In the genomic region with DNA sequence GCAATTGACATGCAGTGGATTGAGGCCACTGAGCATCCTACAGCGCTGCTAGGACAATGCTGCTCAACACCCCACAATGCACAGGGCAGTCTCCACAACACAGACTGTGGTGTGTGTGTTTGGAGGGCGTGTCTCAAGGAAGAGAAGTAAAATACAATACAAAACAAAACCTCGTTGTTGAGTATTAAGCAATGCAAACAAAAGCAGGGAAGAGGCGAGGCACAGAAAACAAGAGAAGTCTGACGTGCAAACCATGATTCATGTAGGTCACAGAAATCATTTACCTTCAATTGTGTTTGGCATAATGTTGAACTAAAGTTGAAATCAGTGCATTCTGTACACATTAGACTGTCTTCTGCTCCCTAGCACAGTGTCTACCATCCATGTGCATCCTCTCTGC, we compare ENCODE assay signal across 23 cellular contexts.
DNase-seq lines count a peak whose midpoint lies in the region; ATAC-seq and TF ChIP-seq lines count a peak whose summit lies in the region.
"Had no signal": no experiment of that assay in that cellular context is flagged by ENCODE, and none has a peak within 500 bp of the region (broad histone marks: within the 10 kb centered on the region; RNA-seq: fewer than 3 reads in every experiment).

No MANE protein-coding gene starts in this region.

- CTCF ChIA-PET in HEK293T (lab: Yijun Ruan, JAX), result no interaction called here

- POLR2A ChIA-PET in HEK293T (lab: Yijun Ruan, JAX), result no interaction called here

- no peak for ATAC-seq in GM19455 (IDR thresholded peaks at IDR 0.05; ENCODE audit: unreplicated experiment)
- ATAC-seq: HepG2; natural killer cell treated with Interleukin-12 subunit alpha and Interleukin-12 subunit beta and Interleukin-15 and Interleukin-18, amount 100 ng/mL, for 72 hours; SK-N-SH treated with all-trans-retinoic acid at 6 μM for 48 hours had no signal

- DNase-seq in DMS53 treated with DMSO at 0.1 percent for 48 hours (lab: John Stamatoyannopoulos, UW; ENCODE audit: unreplicated experiment), result peak; percentile 85
- peak; percentile 1 for DNase-seq in SW480 (ENCODE audit: low spot score)
- DNase-seq in fibroblast of pulmonary artery (ENCODE audit: low read depth), result peak; percentile 18
- peak; percentile 49 for DNase-seq in superior temporal gyrus (ENCODE audit: extremely low spot score)
- no peak for DNase-seq in HEK293T (ENCODE audit: extremely low spot score)
- DNase-seq in stimulated activated naive CD4-positive, alpha-beta T cell (lab: John Stamatoyannopoulos, UW), result no peak
- DNase-seq: activated CD4-positive, alpha-beta T cell treated with anti-CD3 and anti-CD28 coated beads, Interleukin-2, amount 10 ng/mL, durations not matched to agents 7 days and 5 days; activated naive CD8-positive, alpha-beta T cell treated with anti-CD3 and anti-CD28 coated beads for 36 hours; CD4-positive, alpha-beta T cell; DMS79 treated with DMSO at 0.1 percent for 48 hours; effector memory CD4-positive, alpha-beta T cell; head of caudate nucleus; NCI-H1105; NCI-H2107; NCI-H524; sigmoid colon; stimulated activated CD8-positive, alpha-beta memory T cell treated with anti-CD3 and anti-CD28 coated beads, Interleukin-4, amount 100 ng/mL, for 48 hours; WERI-Rb-1 had no signal

- H3K4me3 ChIP-seq in fibroblast of pulmonary artery (replicated peaks; ENCODE audit: low read depth, low read length), result no peak overlapping the region
- H3K4me3 ChIP-seq: sigmoid colon, vagina had no signal

- no peak for TF ChIP-seq CTCF in fibroblast of pulmonary artery (IDR thresholded peaks at IDR 0.05; ENCODE audit: low read length, missing control alignments)

TF ChIP-seq in HEK293T, 16 proteins besides CTCF, POLR2A, EP300 and RAD21:
- TF ChIP-seq ELF4 (IDR thresholded peaks at IDR 0.05) (no peak), LEF1 (IDR thresholded peaks at IDR 0.05; ENCODE audit: borderline replicate concordance) (no peak), FOXM1 (IDR thresholded peaks at IDR 0.05; ENCODE audit: borderline replicate concordance) (no peak), L3MBTL2 (conservative IDR thresholded peaks at IDR 0.05) (no peak), ARNT (IDR thresholded peaks at IDR 0.05) (no peak), SP1 (IDR thresholded peaks at IDR 0.05) (no peak), TARDBP (IDR thresholded peaks at IDR 0.05) (no peak), SUZ12 (IDR thresholded peaks at IDR 0.05) (no peak), FOXK2 (IDR thresholded peaks at IDR 0.05) (no peak), FOXA1 (IDR thresholded peaks at IDR 0.05) (no peak), HDGF (IDR thresholded peaks at IDR 0.05; ENCODE audit: borderline replicate concordance) (no peak), NFRKB (IDR thresholded peaks at IDR 0.05) (no peak), CTBP1 (IDR thresholded peaks at IDR 0.05; ENCODE audit: borderline replicate concordance) (no peak), ZNF384 (IDR thresholded peaks at IDR 0.05) (no peak)
- TF ChIP-seq, protein P1, sequence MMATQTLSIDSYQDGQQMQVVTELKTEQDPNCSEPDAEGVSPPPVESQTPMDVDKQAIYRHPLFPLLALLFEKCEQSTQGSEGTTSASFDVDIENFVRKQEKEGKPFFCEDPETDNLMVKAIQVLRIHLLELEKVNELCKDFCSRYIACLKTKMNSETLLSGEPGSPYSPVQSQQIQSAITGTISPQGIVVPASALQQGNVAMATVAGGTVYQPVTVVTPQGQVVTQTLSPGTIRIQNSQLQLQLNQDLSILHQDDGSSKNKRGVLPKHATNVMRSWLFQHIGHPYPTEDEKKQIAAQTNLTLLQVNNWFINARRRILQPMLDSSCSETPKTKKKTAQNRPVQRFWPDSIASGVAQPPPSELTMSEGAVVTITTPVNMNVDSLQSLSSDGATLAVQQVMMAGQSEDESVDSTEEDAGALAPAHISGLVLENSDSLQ (IDR thresholded peaks at IDR 0.05), result no peak
TF ChIP-seq in HEK293T: peak in this region for 0.

Comparison
In these comparisons a context has a peak if more than half of its experiments do, and no peak if none do; other contexts are left out.
1. DNase-seq: peak in DMS53 treated with DMSO at 0.1 percent for 48 hours (single experiment), SW480 (single experiment), fibroblast of pulmonary artery (single experiment) and superior temporal gyrus (single experiment); none in HEK293T (single experiment) and stimulated activated naive CD4-positive, alpha-beta T cell (0 of 6).